ENCODE assay signal across 28 cellular contexts in the genomic region with DNA sequence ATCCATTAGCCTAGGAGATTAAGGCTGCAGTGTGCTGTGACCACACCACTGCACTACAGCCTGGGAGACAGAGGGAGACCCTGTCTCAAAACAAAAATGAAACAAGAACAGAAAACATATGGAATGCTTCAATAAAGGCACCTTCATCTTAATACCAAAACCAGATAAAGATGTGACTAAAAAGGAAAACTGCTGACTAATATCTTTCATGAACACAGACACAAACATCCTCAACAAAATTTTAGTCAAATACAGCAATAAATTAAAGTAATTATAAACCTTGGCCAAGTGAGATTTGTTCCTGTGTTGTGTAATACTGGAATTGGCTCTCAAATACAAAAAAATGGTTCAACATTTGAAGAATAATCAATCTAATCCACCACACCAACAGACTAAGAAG.
"Had no signal": no experiment of that assay in that cellular context is flagged by ENCODE, and none has a peak within 500 bp of the region (broad histone marks: within the 10 kb centered on the region; RNA-seq: fewer than 3 reads in every experiment).

No MANE protein-coding gene starts in this region.

- H3K27me3 ChIP-seq: adrenal gland, body of pancreas, cardiac muscle cell, colonic mucosa, heart left ventricle had no signal

- H3K4me1 ChIP-seq: adrenal gland, body of pancreas, colonic mucosa, heart left ventricle had no signal

- H3K36me3 ChIP-seq: adrenal gland, cardiac muscle cell, colonic mucosa, heart left ventricle had no signal

- DNase-seq: activated CD4-positive, alpha-beta memory T cell treated with anti-CD3 and anti-CD28 coated beads for 36 hours; activated CD4-positive, alpha-beta T cell treated with anti-CD3 and anti-CD28 coated beads for 36 hours; activated CD4-positive, alpha-beta T cell treated with anti-CD3 and anti-CD28 coated beads, Interleukin-2, amount 10 ng/mL, durations not matched to agents 24 days and 14 days; activated CD4-positive, CD25-positive, alpha-beta regulatory T cell; activated CD4-positive, CD25-positive, alpha-beta regulatory T cell treated with anti-CD3 and anti-CD28 coated beads, Interleukin-2, amount 50 U/mL, for 72 hours; activated CD8-positive, alpha-beta memory T cell treated with anti-CD3 and anti-CD28 coated beads, Interleukin-2, amount 10 ng/mL, durations not matched to agents 7 days and 5 days; activated CD8-positive, alpha-beta memory T cell treated with anti-CD3 and anti-CD28 coated beads, Interleukin-2, amount 50 U/mL, for 4 hours; activated CD8-positive, alpha-beta T cell treated with anti-CD3 and anti-CD28 coated beads, Interleukin-2, amount 10 ng/mL, durations not matched to agents 7 days and 5 days; activated effector memory CD4-positive, alpha-beta T cell treated with anti-CD3 and anti-CD28 coated beads, Interleukin-2, amount 50 U/mL, for 16 hours; activated naive CD4-positive, alpha-beta T cell treated with anti-CD3 and anti-CD28 coated beads for 36 hours; activated naive CD8-positive, alpha-beta T cell treated with anti-CD3 and anti-CD28 coated beads for 36 hours; activated naive CD8-positive, alpha-beta T cell treated with anti-CD3 and anti-CD28 coated beads, Interleukin-2, amount 50 U/mL, for 24 hours; activated T-cell treated with anti-CD3 and anti-CD28 coated beads, Interleukin-2, amount 50 U/mL, for 1 hour; activated T-cell treated with anti-CD3 and anti-CD28 coated beads, Interleukin-2, amount 50 U/mL, for 48 hours; adrenal gland; amygdala; aorta; body of pancreas; central memory CD4-positive, alpha-beta T cell; cerebellar nuclear complex; colonic mucosa; effector CD8-positive, alpha-beta T cell; endodermal cell; foreskin fibroblast; heart left ventricle; T-helper 2 cell had no signal

- H3K4me3 ChIP-seq: adrenal gland, body of pancreas, cardiac muscle cell, colonic mucosa, heart left ventricle had no signal

- H3K9me3 ChIP-seq: body of pancreas, colonic mucosa had no signal

- ATAC-seq: activated CD4-positive, alpha-beta T cell treated with anti-CD3 and anti-CD28 coated beads for 36 hours; activated CD8-positive, alpha-beta memory T cell treated with anti-CD3 and anti-CD28 coated beads, Interleukin-2, amount 10 ng/mL, durations not matched to agents 7 days and 5 days; activated CD8-positive, alpha-beta T cell treated with anti-CD3 and anti-CD28 coated beads, Interleukin-2, amount 10 ng/mL, durations not matched to agents 7 days and 5 days; activated naive CD8-positive, alpha-beta T cell treated with anti-CD3 and anti-CD28 coated beads, Interleukin-2, amount 50 U/mL, for 24 hours; body of pancreas; esophagus mucosa; heart left ventricle had no signal

- H3K27ac ChIP-seq: adrenal gland, body of pancreas, cardiac muscle cell, colonic mucosa, heart left ventricle had no signal
